1 cellular context compared by ENCODE assay signal in the genomic region with DNA sequence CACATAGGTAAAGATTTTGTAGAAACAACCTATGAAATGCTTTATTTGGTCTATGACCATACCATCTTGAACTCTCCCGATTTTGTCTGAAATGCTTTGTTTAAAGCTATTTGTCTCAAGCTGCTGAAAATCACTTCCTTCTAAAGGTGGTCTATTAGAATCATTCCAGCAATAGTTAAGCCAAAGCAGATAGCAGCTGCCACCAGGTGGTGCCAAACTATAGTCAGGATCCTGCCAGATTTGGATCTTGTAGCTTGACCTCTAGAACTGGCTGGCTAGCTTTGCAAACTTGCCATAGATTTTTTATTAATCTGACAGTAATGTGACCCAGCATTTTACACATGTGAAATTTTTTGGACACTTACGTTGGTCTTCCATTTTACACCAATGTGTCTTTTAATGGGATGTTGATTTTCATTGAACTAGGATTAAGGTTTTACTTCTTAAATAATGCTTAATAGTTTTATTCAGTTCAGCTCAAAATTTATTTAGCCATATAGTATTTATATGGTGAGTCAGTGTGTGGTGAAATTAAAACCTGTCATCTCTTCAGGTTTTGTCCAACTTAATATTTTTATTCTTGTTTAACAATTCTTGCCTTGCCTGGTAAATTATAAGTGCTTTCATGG.
TF ChIP-seq lines count a peak whose summit lies in the region.

No MANE protein-coding gene starts in this region.

TF ChIP-seq in WTC11, 78 proteins besides CTCF, POLR2A, EP300 and RAD21 (continued from another document):
- no peak for TF ChIP-seq JUN (CRISPR knock-in tag; IDR thresholded peaks at IDR 0.05)
- no peak for TF ChIP-seq NFATC4 (CRISPR knock-in tag; IDR thresholded peaks at IDR 0.05)
- TF ChIP-seq, protein P1, sequence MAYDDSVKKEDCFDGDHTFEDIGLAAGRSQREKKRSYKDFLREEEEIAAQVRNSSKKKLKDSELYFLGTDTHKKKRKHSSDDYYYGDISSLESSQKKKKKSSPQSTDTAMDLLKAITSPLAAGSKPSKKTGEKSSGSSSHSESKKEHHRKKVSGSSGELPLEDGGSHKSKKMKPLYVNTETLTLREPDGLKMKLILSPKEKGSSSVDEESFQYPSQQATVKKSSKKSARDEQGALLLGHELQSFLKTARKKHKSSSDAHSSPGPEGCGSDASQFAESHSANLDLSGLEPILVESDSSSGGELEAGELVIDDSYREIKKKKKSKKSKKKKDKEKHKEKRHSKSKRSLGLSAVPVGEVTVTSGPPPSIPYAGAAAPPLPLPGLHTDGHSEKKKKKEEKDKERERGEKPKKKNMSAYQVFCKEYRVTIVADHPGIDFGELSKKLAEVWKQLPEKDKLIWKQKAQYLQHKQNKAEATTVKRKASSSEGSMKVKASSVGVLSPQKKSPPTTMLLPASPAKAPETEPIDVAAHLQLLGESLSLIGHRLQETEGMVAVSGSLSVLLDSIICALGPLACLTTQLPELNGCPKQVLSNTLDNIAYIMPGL (CRISPR knock-in tag; IDR thresholded peaks at IDR 0.05): no peak
- TF ChIP-seq KAT7 (CRISPR knock-in tag; IDR thresholded peaks at IDR 0.05; ENCODE audit: borderline replicate concordance): no peak
- TF ChIP-seq ZNF396 (CRISPR knock-in tag; IDR thresholded peaks at IDR 0.05; ENCODE audit: borderline replicate concordance): no peak
- TF ChIP-seq, protein P2, sequence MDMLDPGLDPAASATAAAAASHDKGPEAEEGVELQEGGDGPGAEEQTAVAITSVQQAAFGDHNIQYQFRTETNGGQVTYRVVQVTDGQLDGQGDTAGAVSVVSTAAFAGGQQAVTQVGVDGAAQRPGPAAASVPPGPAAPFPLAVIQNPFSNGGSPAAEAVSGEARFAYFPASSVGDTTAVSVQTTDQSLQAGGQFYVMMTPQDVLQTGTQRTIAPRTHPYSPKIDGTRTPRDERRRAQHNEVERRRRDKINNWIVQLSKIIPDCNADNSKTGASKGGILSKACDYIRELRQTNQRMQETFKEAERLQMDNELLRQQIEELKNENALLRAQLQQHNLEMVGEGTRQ (CRISPR knock-in tag; IDR thresholded peaks at IDR 0.05): no peak
- no peak for TF ChIP-seq ETV6 (CRISPR knock-in tag; IDR thresholded peaks at IDR 0.05)
- TF ChIP-seq JAZF1 (CRISPR knock-in tag; IDR thresholded peaks at IDR 0.05): no peak
